In the genomic region with DNA sequence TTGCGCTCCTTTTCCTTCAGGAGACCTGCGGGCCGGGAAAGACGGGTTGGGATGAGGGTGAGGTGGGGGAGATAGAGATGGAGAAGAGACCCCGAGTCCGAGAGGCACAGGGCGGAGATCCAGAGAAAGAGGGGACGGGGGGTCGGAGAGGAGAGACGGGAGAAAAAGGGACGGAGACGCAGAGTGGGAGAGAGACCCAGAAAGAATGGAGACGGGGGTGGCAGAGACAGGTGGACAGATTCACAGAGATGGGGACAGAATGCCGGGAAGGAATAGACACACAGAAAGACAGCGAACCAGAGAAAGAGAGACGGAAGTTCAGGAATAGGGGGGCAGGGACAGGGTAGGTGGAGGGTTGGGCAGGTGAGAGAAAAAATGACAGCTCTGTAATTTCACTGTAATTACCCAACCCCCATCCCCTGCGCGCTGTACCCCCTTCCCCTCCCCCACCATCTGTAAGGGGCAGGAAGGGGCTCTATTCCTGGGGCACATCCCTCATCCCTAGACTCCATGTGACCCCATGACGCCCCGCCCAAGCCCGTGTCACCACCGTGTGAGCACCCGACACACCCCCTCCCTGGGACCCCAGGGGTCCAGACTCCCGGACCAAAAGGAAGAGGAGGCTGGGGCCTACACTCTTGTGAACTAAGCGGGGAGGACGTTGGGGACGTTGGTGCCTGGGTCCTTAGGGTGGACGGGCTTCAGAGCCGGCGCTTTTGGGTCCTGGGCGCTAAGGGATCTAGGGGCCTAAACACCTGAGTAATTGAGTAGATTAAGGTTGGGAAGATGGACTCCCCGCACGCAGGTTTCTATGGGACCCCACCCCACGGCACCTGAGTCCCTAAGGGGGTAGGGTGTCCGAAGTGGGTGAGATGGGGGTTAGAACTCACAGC, we compare ENCODE assay signal across 8 cellular contexts. TPM values are rescaled to one million over a fixed set of nuclear protein-coding genes. Genes with fewer than 3 reads are reported as not detected.
DNase-seq lines count a peak whose midpoint lies in the region; ATAC-seq and TF ChIP-seq lines count a peak whose summit lies in the region.

No MANE protein-coding gene starts in this region.

- no peaks in the 10 kb centered on the region for H3K27me3 ChIP-seq in CD8-positive, alpha-beta memory T cell (ENCODE audit: insufficient read depth, low read length, poor library complexity, severe bottlenecking)
- H3K27me3 ChIP-seq in liver (ENCODE audit: control insufficient read depth in 4 of 4, insufficient read depth in 4 of 4, low read length in 3 of 4) = no peaks in the 10 kb centered on the region
- H3K27me3 ChIP-seq in thoracic aorta (replicated peaks; ENCODE audit: insufficient read depth) = no peaks in the 10 kb centered on the region

- ATAC-seq in thoracic aorta (ENCODE audit: insufficient number of reproducible peaks, low FRiP score, low read depth) = no peak
- ATAC-seq in GM21381 (IDR thresholded peaks at IDR 0.05; ENCODE audit: unreplicated experiment) = no peak

- H3K9me3 Mint-ChIP-seq in CD8-positive, alpha-beta memory T cell = peaks cover 0 to 2% (median 0%) of the 10 kb centered on the region in 5 donors

- H3K27ac Mint-ChIP-seq in CD8-positive, alpha-beta memory T cell = peak overlapping the region; percentile 83 to 98 (median 94)

- peaks cover 0 to 2% of the 10 kb centered on the region in 2 donors for H3K27me3 Mint-ChIP-seq in CD8-positive, alpha-beta memory T cell

- H3K4me3 ChIP-seq in CD8-positive, alpha-beta memory T cell (ENCODE audit: low read length) = peak overlapping the region; percentile 97
- H3K4me3 ChIP-seq in astrocyte of the cerebellum (ENCODE audit: low read depth, low read length) (peak overlapping the region; percentile 50), liver (ENCODE audit: low read depth in 1 of 3, low read length in 3 of 3) (peak overlapping the region; percentile 59 to 86 (median 75)), thoracic aorta (peak overlapping the region; percentile 90)

- DNase-seq in CD8-positive, alpha-beta memory T cell = peak in 3 of 5 donors; percentile 28 to 62 (median 45)
- DNase-seq in astrocyte of the cerebellum (ENCODE audit: low read depth) (no peak), thoracic aorta (ENCODE audit: low spot score) (no peak), GM19240 (ENCODE audit: insufficient read length, low spot score) (no peak), mucosa of gallbladder (ENCODE audit: low spot score) (no peak)

- peak overlapping the region; percentile 84 to 100 (median 98) for H3K4me3 Mint-ChIP-seq in CD8-positive, alpha-beta memory T cell

- H3K27ac ChIP-seq in CD8-positive, alpha-beta memory T cell (ENCODE audit: low read depth, low read length) = peak overlapping the region; percentile 97
- H3K27ac ChIP-seq in KOPT-K1 (ENCODE audit: low read depth, low read length, poor library complexity, severe bottlenecking) (peak overlapping the region; percentile 92), liver (ENCODE audit: low read depth in 1 of 2, low read length in 2 of 2) (peak overlapping the region; percentile 98 to 99), thoracic aorta (peak overlapping the region; percentile 97 to 98)

- peaks cover 19% of the 10 kb centered on the region for H3K36me3 ChIP-seq in CD8-positive, alpha-beta memory T cell (ENCODE audit: insufficient read depth, low read length)
- H3K36me3 ChIP-seq in KOPT-K1 (ENCODE audit: insufficient read depth, low read length) = peaks cover 19% of the 10 kb centered on the region
- peaks cover 0 to 3% (median 1%) of the 10 kb centered on the region in 4 donors for H3K36me3 ChIP-seq in liver (ENCODE audit: control insufficient read depth in 4 of 4, insufficient read depth in 3 of 4, low read depth in 1 of 4, low read length in 3 of 4)
- H3K36me3 ChIP-seq in thoracic aorta = no peaks in the 10 kb centered on the region

- TF ChIP-seq CTCF in astrocyte of the cerebellum (IDR thresholded peaks at IDR 0.05; ENCODE audit: low read depth, low read length, missing control alignments) (no peak), liver (IDR thresholded peaks at IDR 0.05; ENCODE audit: low read depth, low read length, missing input control) (no peak), thoracic aorta (IDR thresholded peaks at IDR 0.05) (peak; percentile 9)

- peaks cover 35 to 68% (median 40%) of the 10 kb centered on the region in 3 donors for H3K4me1 Mint-ChIP-seq in CD8-positive, alpha-beta memory T cell

- H3K36me3 Mint-ChIP-seq in CD8-positive, alpha-beta memory T cell = peaks cover 0 to 40% (median 0%) of the 10 kb centered on the region in 3 donors

- TF ChIP-seq RAD21 in liver (IDR thresholded peaks at IDR 0.05) = no peak

- WGBS in liver = under 1% methylated on average over 35 of the region's 35 CpGs

- in situ Hi-C loops in astrocyte of the cerebellum (cut with HindIII; ENCODE audit: low sequenced_read_pairs) = no loop called here

- no peaks in the 10 kb centered on the region for H3K9me3 ChIP-seq in CD8-positive, alpha-beta memory T cell (ENCODE audit: low read length)
- no peaks in the 10 kb centered on the region for H3K9me3 ChIP-seq in KOPT-K1 (ENCODE audit: insufficient read depth, low read length, poor library complexity, severe bottlenecking)
- no peaks in the 10 kb centered on the region for H3K9me3 ChIP-seq in liver (ENCODE audit: control insufficient read depth in 4 of 4, low read length in 3 of 4)
- no peaks in the 10 kb centered on the region for H3K9me3 ChIP-seq in thoracic aorta

- H3K4me1 ChIP-seq in CD8-positive, alpha-beta memory T cell (ENCODE audit: insufficient read depth, low read length) = peaks cover 45% of the 10 kb centered on the region
- H3K4me1 ChIP-seq in liver (ENCODE audit: control insufficient read depth in 4 of 4, insufficient read depth in 4 of 4, low read length in 3 of 4) (peaks cover 12 to 55% (median 38%) of the 10 kb centered on the region in 4 donors), thoracic aorta (ENCODE audit: control insufficient read depth in 1 of 2, low read depth in 2 of 2) (peaks cover 29 to 58% of the 10 kb centered on the region in 2 donors)

- POLR2A ChIA-PET in CD8-positive, alpha-beta memory T cell (lab: Charles Lee) = interaction anchor here (0.5 to 2.7 kb wide), 3 partner anchors 10 to 17 kb away, joined by 4 to 23 read pairs (median 15); partner anchors contain the start of genes CA11, RPL18 and SPHK2

- CTCF ChIA-PET in CD8-positive, alpha-beta memory T cell (lab: Charles Lee) = interaction anchor here (2.3 kb wide), 1 partner anchor 10 kb away, joined by 14 read pairs; the partner anchor contains the start of gene CA11

- peak overlapping the region; percentile 60 to 81 for H3K9ac ChIP-seq in liver (ENCODE audit: low read depth in 1 of 2, low read length in 2 of 2)

TF ChIP-seq in liver, 16 proteins besides CTCF, POLR2A, EP300 and RAD21:
- TF ChIP-seq HNF4G (IDR thresholded peaks at IDR 0.05) (no peak), EGR1 (IDR thresholded peaks at IDR 0.05; ENCODE audit: low read depth in 2 of 2) (no peak), REST (IDR thresholded peaks at IDR 0.05) (no peak), JUND (IDR thresholded peaks at IDR 0.05) (no peak), YY1 (IDR thresholded peaks at IDR 0.05) (no peak), FOXA1 (IDR thresholded peaks at IDR 0.05) (no peak)

RNA-seq across cellular contexts. Expression of gene DBP, which starts 1.0 kb away (rescaled TPM):
- 10 to 100 TPM; 10.9 to 12.1 TPM for total RNA-seq in CD8-positive, alpha-beta memory T cell
- 84.1 TPM for polyA plus RNA-seq in CD8-positive, alpha-beta memory T cell
- total RNA-seq in liver = 1 to 10 TPM; 2.3 to 4.5 TPM
- 1 to 10 TPM; 1.2 to 1.3 TPM for polyA plus RNA-seq in liver
- total RNA-seq in thoracic aorta = 10 to 100 TPM in 1 of 2 donors, 1 to 10 TPM in 1; 3.9 to 15.0 TPM
- total RNA-seq in mucosa of gallbladder = 39.9 TPM

RNA-seq across cellular contexts. Expression of gene CA11, which starts 9.8 kb away (rescaled TPM):
- total RNA-seq in CD8-positive, alpha-beta memory T cell = 10 to 100 TPM; 12.7 to 13.0 TPM
- polyA plus RNA-seq in CD8-positive, alpha-beta memory T cell = 8.3 TPM
- under 1 TPM; 0.09 to 0.33 TPM for total RNA-seq in liver
- polyA plus RNA-seq in liver = 1 to 10 TPM in 1 of 2 donors, under 1 TPM in 1; 0.35 to 1.1 TPM
- total RNA-seq in thoracic aorta = 1 to 10 TPM; 3.0 to 4.6 TPM
- total RNA-seq in mucosa of gallbladder = 46.2 TPM

RNA-seq across cellular contexts. Expression of gene SPHK2, which starts 16.9 kb away (rescaled TPM):
- total RNA-seq in CD8-positive, alpha-beta memory T cell = 10 to 100 TPM; 37.5 to 38.5 TPM
- 10.2 TPM for polyA plus RNA-seq in CD8-positive, alpha-beta memory T cell
- total RNA-seq in liver (10 to 100 TPM; 10.2 to 17.3 TPM), thoracic aorta (10 to 100 TPM; 16.2 to 49.0 TPM), mucosa of gallbladder (51.8 TPM)
- 10 to 100 TPM in 1 of 2 donors, 1 to 10 TPM in 1; 9.6 to 14.4 TPM for polyA plus RNA-seq in liver

RNA-seq across cellular contexts. Expression of gene RPL18, which starts 17.2 kb away (rescaled TPM):
- 1,000 to 10,000 TPM; 1,778 to 1,810 TPM for total RNA-seq in CD8-positive, alpha-beta memory T cell
- 1,821 TPM for polyA plus RNA-seq in CD8-positive, alpha-beta memory T cell
- total RNA-seq in liver (100 to 1,000 TPM; 502 to 830 TPM), thoracic aorta (1,000 to 10,000 TPM; 1,120 to 1,389 TPM), mucosa of gallbladder (1,057 TPM)
- polyA plus RNA-seq in liver = 100 to 1,000 TPM; 276 to 670 TPM

RNA-seq across cellular contexts. Expression of gene FAM83E, which starts 21.3 kb away (rescaled TPM):
- total RNA-seq in CD8-positive, alpha-beta memory T cell = 1 to 10 TPM; 3.7 to 5.4 TPM
- not detected for polyA plus RNA-seq in CD8-positive, alpha-beta memory T cell
- total RNA-seq in liver = under 1 TPM; 0.33 to 0.42 TPM
- polyA plus RNA-seq in liver = under 1 TPM in 1 of 2 donors, not detected in 1; 0.20 TPM
- 1 to 10 TPM in 1 of 2 donors, not detected in 1; 2.0 TPM for total RNA-seq in thoracic aorta
- 143 TPM for total RNA-seq in mucosa of gallbladder

Comparison
In these comparisons a context has a peak if more than half of its experiments do, and no peak if none do; other contexts are left out.
1. DNase-seq: peak in CD8-positive, alpha-beta memory T cell (3 of 5); none in astrocyte of the cerebellum (single experiment), thoracic aorta (single experiment), GM19240 (single experiment) and mucosa of gallbladder (single experiment).
2. Peak in every context shown above with its lines, with median percentiles within 50 percentile points of each other: H3K27ac ChIP-seq and H3K4me3 ChIP-seq.